8 cellular contexts compared by ENCODE assay signal in genomic region chr6:87944541-87944954, GRCh38.
DNase-seq lines count a peak whose midpoint lies in the region; ATAC-seq, FAIRE-seq and TF ChIP-seq lines count a peak whose summit lies in the region.

No MANE protein-coding gene starts in this region.

- H3K27me3 ChIP-seq in dorsolateral prefrontal cortex (peaks cover 0 to 9% (median 0%) of the 10 kb centered on the region in 45 donors), HAP-1 (ENCODE audit: low read depth) (no peaks in the 10 kb centered on the region)

- no peaks in the 10 kb centered on the region for H3K36me3 Mint-ChIP-seq in nephron (ENCODE audit: low read depth)

- TF ChIP-seq CTCF in dorsolateral prefrontal cortex (IDR thresholded peaks at IDR 0.05 in 54 of 56, conservative IDR thresholded peaks at IDR 0.05 in 2 of 56; ENCODE audit: low read depth in 1 of 56, partially characterized antibody in 56 of 56) (peak in 22 of 56 donors; percentile 9 to 53 (median 30)), nephron (IDR thresholded peaks at IDR 0.05; ENCODE audit: unreplicated experiment in 3 of 3) (no peak), kidney (IDR thresholded peaks at IDR 0.05; ENCODE audit: borderline replicate concordance, extremely low read depth, insufficient read depth) (no peak)

- no peak overlapping the region for H3K9ac ChIP-seq in kidney (ENCODE audit: low read length in 2 of 2)

- H3K27me3 Mint-ChIP-seq in nephron (ENCODE audit: low read depth): peaks cover 5% of the 10 kb centered on the region

- in situ Hi-C loops in HAP-1 (cut with MboI; ENCODE audit: low sequenced_read_pairs): loop anchor here (25.0 kb wide), 2 partner anchors 543 to 918 kb away; no protein-coding TSS in a partner anchor

- H3K4me1 ChIP-seq in HAP-1 (no peaks in the 10 kb centered on the region), kidney (ENCODE audit: control insufficient read depth in 1 of 2, insufficient read depth in 1 of 2, low read depth in 1 of 2, low read length in 2 of 2) (no peaks in the 10 kb centered on the region)

- no peak for FAIRE-seq in kidney (lab: Jason Lieb, UNC)

- H3K27ac Mint-ChIP-seq in nephron: peak overlapping the region in 2 of 3 experiments; percentile 6 to 16

- intact Hi-C loops in dorsolateral prefrontal cortex (cut with DNase I) (loop anchor here in 1 of 2 donors (10.0 kb wide), 1 partner anchor 220 kb away; the partner anchor contains the start of gene CNR1), kidney (cut with DNase I) (no loop called here)

- H3K36me3 ChIP-seq in HAP-1 (replicated peaks) (no peaks in the 10 kb centered on the region), kidney (ENCODE audit: control insufficient read depth in 1 of 2, insufficient read depth in 2 of 2, low read length in 2 of 2) (no peaks in the 10 kb centered on the region)

- peak overlapping the region in 1 of 3 experiments; percentile 2 for H3K4me3 Mint-ChIP-seq in nephron

- H3K27ac ChIP-seq in dorsolateral prefrontal cortex: peak overlapping the region in 50 of 59 donors; percentile 4 to 87 (median 61)
- no peak overlapping the region for H3K27ac ChIP-seq in kidney (ENCODE audit: low read depth in 2 of 2, low read length in 2 of 2)

- H3K9me3 ChIP-seq in HAP-1 (no peaks in the 10 kb centered on the region), kidney (ENCODE audit: control insufficient read depth in 1 of 2, low read length in 2 of 2) (no peaks in the 10 kb centered on the region)

- ATAC-seq in GM18519 (IDR thresholded peaks at IDR 0.05; ENCODE audit: low FRiP score, unreplicated experiment): no peak

- H3K9me3 Mint-ChIP-seq in nephron: no peaks in the 10 kb centered on the region

- DNase-seq in DMS 273 (lab: John Stamatoyannopoulos, UW; ENCODE audit: unreplicated experiment): peak; percentile 88
- DNase-seq in NCI-H1694 treated with DMSO at 0.1 percent for 48 hours (lab: John Stamatoyannopoulos, UW): peak; percentile 59
- peak in 9 of 10 donors; percentile 28 to 71 (median 51) for DNase-seq in dorsolateral prefrontal cortex
- no peak for DNase-seq in HAP-1 (ENCODE audit: low spot score in 2 of 2)
- no peak for DNase-seq in kidney
- no peak for DNase-seq in NCI-H748 treated with DMSO at 0.1 percent for 48 hours (lab: John Stamatoyannopoulos, UW)

- no peak overlapping the region for H3K4me3 ChIP-seq in dorsolateral prefrontal cortex
- no peak overlapping the region for H3K4me3 ChIP-seq in HAP-1
- H3K4me3 ChIP-seq in kidney (ENCODE audit: low read length in 2 of 2): no peak overlapping the region

- H3K4me1 Mint-ChIP-seq in nephron: peaks cover 27% of the 10 kb centered on the region

Comparison
In these comparisons a context has a peak if more than half of its experiments do, and no peak if none do; other contexts are left out.
1. DNase-seq: peak in DMS 273 (single experiment), NCI-H1694 treated with DMSO at 0.1 percent for 48 hours (single experiment) and dorsolateral prefrontal cortex (9 of 10); none in HAP-1 (0 of 2), kidney (single experiment) and NCI-H748 treated with DMSO at 0.1 percent for 48 hours (single experiment).
2. H3K27ac ChIP-seq: peak in dorsolateral prefrontal cortex (50 of 59); none in kidney (0 of 2).